In the genomic region with DNA sequence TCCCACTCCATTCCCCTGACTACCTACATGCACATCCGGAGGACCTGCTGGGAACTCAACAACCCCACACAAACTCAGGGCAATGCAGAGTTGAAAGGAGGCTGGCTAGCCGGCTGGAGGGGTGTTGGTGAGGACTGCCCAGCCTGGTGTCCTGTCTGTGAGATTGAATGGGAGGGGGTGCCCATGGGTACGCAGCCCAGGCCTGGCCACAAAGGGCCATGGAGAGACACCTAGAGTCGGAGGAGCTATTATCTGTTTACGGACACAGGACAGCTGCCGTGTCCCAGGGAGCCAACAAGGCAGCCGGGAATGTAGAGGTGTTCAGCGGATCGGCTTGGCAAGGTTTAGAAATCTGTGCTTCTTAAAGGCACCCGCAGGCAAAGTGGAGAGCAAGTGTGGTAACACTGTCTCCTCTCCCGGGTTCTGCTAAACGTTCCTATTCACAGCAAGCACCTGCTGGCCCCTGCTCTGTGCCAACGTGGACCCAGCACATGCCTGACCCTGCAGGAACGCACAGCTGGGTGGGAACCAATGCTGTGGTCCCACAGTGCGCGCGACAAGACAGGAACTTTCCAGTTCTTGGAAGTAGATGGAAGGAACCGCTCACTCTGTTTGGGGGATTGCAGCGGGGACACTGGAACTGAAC, we compare ENCODE assay signal across 28 cellular contexts.
DNase-seq lines count a peak whose midpoint lies in the region; ATAC-seq and TF ChIP-seq lines count a peak whose summit lies in the region.
"Had no signal": no experiment of that assay in that cellular context is flagged by ENCODE, and none has a peak within 500 bp of the region (broad histone marks: within the 10 kb centered on the region; RNA-seq: fewer than 3 reads in every experiment).

No MANE protein-coding gene starts in this region.

- no peak overlapping the region for H2AFZ ChIP-seq in neuronal stem cell (ENCODE audit: low read length)
- H2AFZ ChIP-seq: PC-9 had no signal

- H3K36me3 Mint-ChIP-seq in endodermal cell (ENCODE audit: low read depth) = no peaks in the 10 kb centered on the region
- no peaks in the 10 kb centered on the region for H3K36me3 Mint-ChIP-seq in T-cell

- CTCF ChIA-PET in T-cell (lab: Charles Lee) = no interaction called here

- H2BK15ac ChIP-seq in neuronal stem cell (ENCODE audit: low read length) = peak overlapping the region; percentile 90

- no peak for TF ChIP-seq EP300 in ovary (IDR thresholded peaks at IDR 0.05)

- TF ChIP-seq CTCF in heart right ventricle (IDR thresholded peaks at IDR 0.05) = no peak
- TF ChIP-seq CTCF in endodermal cell (conservative IDR thresholded peaks at IDR 0.05) = no peak
- TF ChIP-seq CTCF in ovary (IDR thresholded peaks at IDR 0.05) = no peak

- H3K9me3 ChIP-seq in heart right ventricle (no peaks in the 10 kb centered on the region), endodermal cell (ENCODE audit: control insufficient read depth, low read length) (no peaks in the 10 kb centered on the region), neuronal stem cell (replicated peaks in 1 of 2; ENCODE audit: control insufficient read depth in 2 of 2, insufficient read depth in 1 of 2, low read depth in 1 of 2, low read length in 2 of 2) (peaks cover 0 to 2% of the 10 kb centered on the region in 2 donors), ovary (no peaks in the 10 kb centered on the region)
- H3K9me3 ChIP-seq: BLaER1 had no signal

- H2BK12ac ChIP-seq in neuronal stem cell (ENCODE audit: low read length) = no peak overlapping the region

- H3K27me3 ChIP-seq in heart right ventricle = peaks cover 0 to 3% (median 0%) of the 10 kb centered on the region in 7 donors
- peaks cover 91% of the 10 kb centered on the region for H3K27me3 ChIP-seq in endodermal cell (ENCODE audit: control insufficient read depth, insufficient read depth, low read length, poor library complexity, severe bottlenecking)
- H3K27me3 ChIP-seq in neuronal stem cell (ENCODE audit: control insufficient read depth in 3 of 3, insufficient read depth in 3 of 3, low read depth in 1 of 3, low read length in 3 of 3) = peaks cover 0 to 60% (median 0%) of the 10 kb centered on the region in 3 experiments
- no peaks in the 10 kb centered on the region for H3K27me3 ChIP-seq in ovary
- H3K27me3 ChIP-seq: BLaER1 had no signal

- no peak overlapping the region for H3K9ac ChIP-seq in endodermal cell (ENCODE audit: extremely low read depth, low read length, poor library complexity, severe bottlenecking)
- no peak overlapping the region for H3K9ac ChIP-seq in neuronal stem cell (ENCODE audit: low read depth, low read length, poor library complexity)
- H3K9ac ChIP-seq: BLaER1 had no signal

- H3K79me1 ChIP-seq in neuronal stem cell (ENCODE audit: low read depth, low read length) = no peaks in the 10 kb centered on the region

- H3K9me3 Mint-ChIP-seq in endodermal cell = no peaks in the 10 kb centered on the region
- no peaks in the 10 kb centered on the region for H3K9me3 Mint-ChIP-seq in T-cell
- H3K9me3 Mint-ChIP-seq: CD4-positive, alpha-beta T cell; HFFc6 had no signal

- H3K36me3 ChIP-seq in heart right ventricle (no peaks in the 10 kb centered on the region), endodermal cell (ENCODE audit: control insufficient read depth, insufficient read depth, low read length) (no peaks in the 10 kb centered on the region), neuronal stem cell (replicated peaks in 1 of 2; ENCODE audit: control insufficient read depth in 2 of 2, insufficient read depth in 2 of 2, low read length in 2 of 2) (no peaks in the 10 kb centered on the region), ovary (no peaks in the 10 kb centered on the region)
- H3K36me3 ChIP-seq: BLaER1 had no signal

- H3K4me2 ChIP-seq in neuronal stem cell (ENCODE audit: insufficient read depth, low read length, poor library complexity, severe bottlenecking) = no peak overlapping the region
- H3K4me2 ChIP-seq: PC-9 had no signal

- peak overlapping the region; percentile 79 for H2BK5ac ChIP-seq in neuronal stem cell (ENCODE audit: low read length)

- H3K27ac ChIP-seq in heart right ventricle (no peak overlapping the region), endodermal cell (ENCODE audit: low read depth, low read length) (no peak overlapping the region), neuronal stem cell (replicated peaks; ENCODE audit: low read length) (no peak overlapping the region), ovary (no peak overlapping the region)
- H3K27ac ChIP-seq: 22Rv1, HL-60, PC-9, SK-N-MC had no signal

- peak overlapping the region; percentile 38 for H3K23ac ChIP-seq in neuronal stem cell (ENCODE audit: low read depth, low read length, poor library complexity)

- 87 to 88% methylated on average over 19 of the region's 19 CpGs for WGBS in heart right ventricle, 2 donors
- 83 to 86% methylated on average over 10 to 19 of the region's 19 CpGs for WGBS in endodermal cell (ENCODE audit: insufficient coverage in 1 of 2, insufficient read length in 1 of 2), 2 experiments
- WGBS in neuronal stem cell (ENCODE audit: extremely low coverage in 2 of 2, insufficient read length in 2 of 2, insufficient replicate concordance in 1 of 2), 2 donors = no CpG with 5 or more reads among the region's 19 CpGs
- 83 to 89% (median 84%) methylated on average over 19 of the region's 19 CpGs for WGBS in ovary, 3 donors

- H3K27me3 Mint-ChIP-seq in endodermal cell (ENCODE audit: insufficient read depth) = peaks cover 68% of the 10 kb centered on the region
- no peaks in the 10 kb centered on the region for H3K27me3 Mint-ChIP-seq in T-cell
- H3K27me3 Mint-ChIP-seq: CD4-positive, alpha-beta T cell had no signal

- H3K4me1 ChIP-seq in heart right ventricle = peaks cover 0 to 26% (median 7%) of the 10 kb centered on the region in 9 donors
- peaks cover 3% of the 10 kb centered on the region for H3K4me1 ChIP-seq in endodermal cell (ENCODE audit: control insufficient read depth, insufficient read depth, low read length)
- H3K4me1 ChIP-seq in neuronal stem cell (ENCODE audit: control insufficient read depth in 2 of 2, insufficient read depth in 1 of 2, low read depth in 1 of 2, low read length in 2 of 2) = peaks cover 39% of the 10 kb centered on the region in 2 donors
- H3K4me1 ChIP-seq in ovary (ENCODE audit: insufficient read depth) = peaks cover 5% of the 10 kb centered on the region

- DNase-seq in cardiac septum (ENCODE audit: low spot score) = peak; percentile 63
- no peak for DNase-seq in heart right ventricle
- peak; percentile 47 for DNase-seq in endodermal cell
- no peak for DNase-seq in neuronal stem cell (ENCODE audit: low spot score)
- no peak for DNase-seq in NCI-H446 treated with DMSO at 0.1 percent for 48 hours (lab: John Stamatoyannopoulos, UW)
- no peak for DNase-seq in T-cell
- DNase-seq in ovary = no peak
- no peak for DNase-seq in midbrain (lab: John Stamatoyannopoulos, UW)
- DNase-seq: ACHN; CD4-positive, alpha-beta T cell; COR-L47; DMS 273 treated with DMSO at 0.1 percent for 48 hours; HFFc6; MM.1S; NCI-H1092; NCI-H1436; NCI-H1930; NCI-H510A; NCI-H748 treated with DMSO at 0.1 percent for 48 hours; PC-9; RPMI8226; SHP77 treated with DMSO at 0.1 percent for 48 hours had no signal

- no peak for TF ChIP-seq POLR2A in ovary (IDR thresholded peaks at IDR 0.05)

- intact Hi-C loops in cardiac septum (cut with DNase I) = no loop called here
- intact Hi-C loops in heart right ventricle (cut with DNase I) = no loop called here
- intact Hi-C loops in ovary (cut with DNase I) = no loop called here

- peak overlapping the region; percentile 76 for H2AK5ac ChIP-seq in neuronal stem cell (ENCODE audit: low read depth, low read length)

- H3K4me1 Mint-ChIP-seq in endodermal cell = peaks cover 23% of the 10 kb centered on the region
- H3K4me1 Mint-ChIP-seq in T-cell = no peaks in the 10 kb centered on the region

- peak overlapping the region; percentile 15 for H3K18ac ChIP-seq in neuronal stem cell (ENCODE audit: low read length)

- H3K4ac ChIP-seq in neuronal stem cell (ENCODE audit: low read length) = peak overlapping the region; percentile 47

- no peak overlapping the region for H4K91ac ChIP-seq in neuronal stem cell (ENCODE audit: low read depth, low read length, poor library complexity)

- H3K4me3 ChIP-seq in heart right ventricle = no peak overlapping the region
- H3K4me3 ChIP-seq in endodermal cell (ENCODE audit: low read length) = no peak overlapping the region
- H3K4me3 ChIP-seq in neuronal stem cell (ENCODE audit: low read length in 2 of 2) = no peak overlapping the region
- no peak overlapping the region for H3K4me3 ChIP-seq in ovary
- H3K4me3 ChIP-seq: BLaER1, K562, PC-9, SK-N-MC had no signal

- H3K4me3 Mint-ChIP-seq in endodermal cell (no peak overlapping the region), T-cell (no peak overlapping the region)
- H3K4me3 Mint-ChIP-seq: CD4-positive, alpha-beta T cell; HFFc6 had no signal

- POLR2A ChIA-PET in T-cell (lab: Charles Lee) = no interaction called here

- ATAC-seq in heart right ventricle (no peak), T-cell (replicated peaks in 1 of 4) (no peak)
- ATAC-seq: HepG2, K562 had no signal

- H2BK120ac ChIP-seq in neuronal stem cell (ENCODE audit: low read depth, low read length) = peak overlapping the region; percentile 52

- peak overlapping the region; percentile 5 for H3K14ac ChIP-seq in neuronal stem cell (ENCODE audit: low read length)

- H3K27ac Mint-ChIP-seq in endodermal cell = no peak overlapping the region
- no peak overlapping the region for H3K27ac Mint-ChIP-seq in T-cell
- H3K27ac Mint-ChIP-seq: CD4-positive, alpha-beta T cell; HFFc6 had no signal

- H4K8ac ChIP-seq in neuronal stem cell (ENCODE audit: low read depth, low read length) = no peak overlapping the region

Comparison
In these comparisons a context has a peak if more than half of its experiments do, and no peak if none do; other contexts are left out.
1. DNase-seq: peak in cardiac septum (single experiment) and endodermal cell (single experiment); none in heart right ventricle (0 of 2), neuronal stem cell (single experiment), NCI-H446 treated with DMSO at 0.1 percent for 48 hours (single experiment), T-cell (0 of 34), ovary (0 of 5) and midbrain (single experiment).